21 cellular contexts compared by ENCODE assay signal in genomic region chr17:34667656-34668055, GRCh38.
"Had no signal": no experiment of that assay in that cellular context is flagged by ENCODE, and none has a peak within 500 bp of the region (broad histone marks: within the 10 kb centered on the region; RNA-seq: fewer than 3 reads in every experiment).

No MANE protein-coding gene starts in this region.

- H3K9me3 ChIP-seq: colonic mucosa, left ventricle myocardium inferior, mucosa of descending colon, pancreas, psoas muscle had no signal

- H3K27ac ChIP-seq: colonic mucosa, left ventricle myocardium inferior, neural progenitor cell, pancreas, psoas muscle had no signal

- ATAC-seq: left cardiac atrium; mucosa of descending colon; naive thymus-derived CD8-positive, alpha-beta T cell; pancreas; psoas muscle; sciatic nerve; stimulated activated naive B cell treated with anti-CD40 and anti-IgM and Interleukin-4, amounts not matched to agents 10 μg/mL and 1 μg/mL and 100 μg/mL, for 72 hours; stimulated activated naive CD8-positive, alpha-beta T cell treated with anti-CD3 and anti-CD28 coated beads, Interleukin-15, amount 100 ng/mL, for 72 hours had no signal

- H2AFZ ChIP-seq: neural progenitor cell had no signal

- H3K4me2 ChIP-seq: neural progenitor cell had no signal

- H3K36me3 ChIP-seq: colonic mucosa, left ventricle myocardium inferior, neural progenitor cell, pancreas had no signal

- H3K9ac ChIP-seq: neural progenitor cell had no signal

- H3K27me3 ChIP-seq: colonic mucosa, neural progenitor cell, pancreas had no signal

- FAIRE-seq: kidney, pancreas had no signal

- DNase-seq: colonic mucosa; dermis blood vessel endothelial cell; effector CD4-positive, alpha-beta T cell; foreskin melanocyte; immature natural killer cell; kidney; left cardiac atrium; left ventricle myocardium inferior; mesendoderm; mucosa of descending colon; naive thymus-derived CD8-positive, alpha-beta T cell; psoas muscle; stimulated activated CD4-positive, alpha-beta T cell treated with anti-CD3 and anti-CD28 coated beads, Interleukin-2, amount 100 ng/mL, for 24 hours; stimulated activated CD4-positive, alpha-beta T cell treated with anti-CD3 and anti-CD28 coated beads, Interleukin-4, amount 100 ng/mL, for 4 hours; stimulated activated naive B cell treated with anti-CD40 and anti-IgM and Interleukin-4, amounts not matched to agents 10 μg/mL and 1 μg/mL and 100 μg/mL, for 72 hours; stimulated activated naive CD8-positive, alpha-beta T cell treated with anti-CD3 and anti-CD28 coated beads, Interleukin-15, amount 100 ng/mL, for 72 hours; trophoblast cell had no signal

- H3K4me1 ChIP-seq: colonic mucosa, left ventricle myocardium inferior, pancreas, psoas muscle had no signal

- H3K4me3 ChIP-seq: colonic mucosa, left ventricle myocardium inferior, lung, mucosa of descending colon, neural progenitor cell, pancreas, psoas muscle had no signal
